10 cellular contexts compared by ENCODE assay signal in genomic region chr4:148054275-148054674, GRCh38.
DNase-seq lines count a peak whose midpoint lies in the region; ATAC-seq and TF ChIP-seq lines count a peak whose summit lies in the region.
"Had no signal": no experiment of that assay in that cellular context is flagged by ENCODE, and none has a peak within 500 bp of the region (broad histone marks: within the 10 kb centered on the region; RNA-seq: fewer than 3 reads in every experiment).

No MANE protein-coding gene starts in this region.

- H3K4me1 Mint-ChIP-seq in immature natural killer cell (peaks cover 75 to 84% of the 10 kb centered on the region in 2 donors), HFFc6 (ENCODE audit: low read depth) (peaks cover 20% of the 10 kb centered on the region)

- peak overlapping the region; percentile 71; the same call in 1 of the 2 replicates for H2AFZ ChIP-seq in OCI-LY1 (ENCODE audit: low read length)

- peak overlapping the region; percentile 62 for H3K4me2 ChIP-seq in OCI-LY1 (ENCODE audit: low read length)

- H4K20me1 ChIP-seq in OCI-LY1 (ENCODE audit: insufficient read depth, low read length), result no peaks in the 10 kb centered on the region

- H3K9me3 Mint-ChIP-seq in immature natural killer cell (no peaks in the 10 kb centered on the region), HFFc6 (no peaks in the 10 kb centered on the region)

- TF ChIP-seq CTCF in OCI-LY1 (IDR thresholded peaks at IDR 0.05; ENCODE audit: low read length) (peak; percentile 11; the same call in 1 of the 2 replicates), HFFc6 (IDR thresholded peaks at IDR 0.05) (no peak)

- ATAC-seq in GM18511 (IDR thresholded peaks at IDR 0.05; ENCODE audit: unreplicated experiment), result peak; percentile 9

- H3K9me2 ChIP-seq in OCI-LY1 (ENCODE audit: low read depth, low read length), result no peaks in the 10 kb centered on the region

- H3K9me3 ChIP-seq in OCI-LY1 (ENCODE audit: low read length), result no peaks in the 10 kb centered on the region
- H3K9me3 ChIP-seq: HAP-1 had no signal

- peaks cover 82% of the 10 kb centered on the region for H3K4me1 ChIP-seq in OCI-LY1 (ENCODE audit: insufficient read depth, low read length, severe bottlenecking)

- H3K27me3 Mint-ChIP-seq in immature natural killer cell (ENCODE audit: low read depth in 3 of 3) (no peaks in the 10 kb centered on the region), HFFc6 (ENCODE audit: insufficient read depth) (peaks cover 2% of the 10 kb centered on the region)

- DNase-seq in CD1c-positive myeloid dendritic cell (ENCODE audit: extremely low spot score), result peak; percentile 18
- no peak for DNase-seq in immature natural killer cell
- DNase-seq in HFFc6, result no peak
- no peak for DNase-seq in cerebellum (ENCODE audit: low spot score)
- no peak for DNase-seq in posterior vena cava (ENCODE audit: low spot score)
- DNase-seq in NCI-H2081 (lab: John Stamatoyannopoulos, UW), result no peak

- peak overlapping the region; percentile 21 for H3K4me3 ChIP-seq in OCI-LY1 (ENCODE audit: low read depth, low read length, poor library complexity, severe bottlenecking)
- H3K4me3 ChIP-seq: HAP-1 had no signal

- no peaks in the 10 kb centered on the region for H3K36me3 ChIP-seq in OCI-LY1 (ENCODE audit: insufficient read depth, low read length)
- H3K36me3 ChIP-seq: HAP-1 had no signal

- H3F3A ChIP-seq in OCI-LY1 (ENCODE audit: insufficient read depth, low read length), result no peaks in the 10 kb centered on the region; the same call in 1 of the 2 replicates

- H3K79me2 ChIP-seq in OCI-LY1 (ENCODE audit: insufficient read depth, low read length), result no peaks in the 10 kb centered on the region

- H3K4me3 Mint-ChIP-seq in immature natural killer cell (peak overlapping the region in 1 of 5 donors; percentile 23), HFFc6 (no peak overlapping the region)
- H3K4me3 Mint-ChIP-seq: brain had no signal

- peak overlapping the region; percentile 40 to 89 (median 79) for H3K27ac Mint-ChIP-seq in immature natural killer cell
- no peak overlapping the region for H3K27ac Mint-ChIP-seq in HFFc6

- H3K27ac ChIP-seq in OCI-LY1 (ENCODE audit: low read depth, low read length, poor library complexity, severe bottlenecking), result peak overlapping the region; percentile 97

- intact Hi-C loops in posterior vena cava (cut with DNase I), result no loop called here

- H3K36me3 Mint-ChIP-seq in immature natural killer cell, result peaks cover 0 to 4% (median 0%) of the 10 kb centered on the region in 3 donors
- no peaks in the 10 kb centered on the region; the same call in 1 of the 2 replicates for H3K36me3 Mint-ChIP-seq in HFFc6 (ENCODE audit: low read depth)

- peak overlapping the region; percentile 42; the same call in 1 of the 2 replicates for H3K9ac ChIP-seq in OCI-LY1 (ENCODE audit: low read length)

- H3K27me3 ChIP-seq in OCI-LY1 (ENCODE audit: insufficient read depth, low read length), result no peaks in the 10 kb centered on the region
